ENCODE assay signal across 2 cellular contexts in the genomic region with DNA sequence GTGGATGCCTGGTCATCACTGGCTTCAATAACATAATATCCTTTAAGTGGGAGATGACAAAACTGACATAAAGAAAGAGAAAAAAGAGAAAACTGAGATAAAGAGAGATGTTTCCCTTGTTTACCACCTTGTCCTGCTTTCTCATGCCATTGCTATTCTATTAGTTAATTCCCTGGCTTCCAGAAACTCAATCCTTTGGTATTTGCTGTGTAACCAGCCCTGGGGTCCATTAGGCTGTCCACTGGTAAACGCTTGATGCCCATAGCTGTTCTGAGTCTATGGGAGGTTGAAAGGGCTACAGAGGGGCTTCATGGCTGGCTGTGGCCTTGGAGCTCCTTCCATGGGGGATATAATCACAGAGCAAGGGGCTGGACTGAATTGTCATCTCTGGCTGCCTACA.
TF ChIP-seq lines count a peak whose summit lies in the region.

No MANE protein-coding gene starts in this region.

TF ChIP-seq in SK-N-SH treated with all-trans-retinoic acid at 6 μM for 48 hours, 23 proteins besides CTCF, POLR2A, EP300 and RAD21 (continued from another document):
- TF ChIP-seq, protein P1, sequence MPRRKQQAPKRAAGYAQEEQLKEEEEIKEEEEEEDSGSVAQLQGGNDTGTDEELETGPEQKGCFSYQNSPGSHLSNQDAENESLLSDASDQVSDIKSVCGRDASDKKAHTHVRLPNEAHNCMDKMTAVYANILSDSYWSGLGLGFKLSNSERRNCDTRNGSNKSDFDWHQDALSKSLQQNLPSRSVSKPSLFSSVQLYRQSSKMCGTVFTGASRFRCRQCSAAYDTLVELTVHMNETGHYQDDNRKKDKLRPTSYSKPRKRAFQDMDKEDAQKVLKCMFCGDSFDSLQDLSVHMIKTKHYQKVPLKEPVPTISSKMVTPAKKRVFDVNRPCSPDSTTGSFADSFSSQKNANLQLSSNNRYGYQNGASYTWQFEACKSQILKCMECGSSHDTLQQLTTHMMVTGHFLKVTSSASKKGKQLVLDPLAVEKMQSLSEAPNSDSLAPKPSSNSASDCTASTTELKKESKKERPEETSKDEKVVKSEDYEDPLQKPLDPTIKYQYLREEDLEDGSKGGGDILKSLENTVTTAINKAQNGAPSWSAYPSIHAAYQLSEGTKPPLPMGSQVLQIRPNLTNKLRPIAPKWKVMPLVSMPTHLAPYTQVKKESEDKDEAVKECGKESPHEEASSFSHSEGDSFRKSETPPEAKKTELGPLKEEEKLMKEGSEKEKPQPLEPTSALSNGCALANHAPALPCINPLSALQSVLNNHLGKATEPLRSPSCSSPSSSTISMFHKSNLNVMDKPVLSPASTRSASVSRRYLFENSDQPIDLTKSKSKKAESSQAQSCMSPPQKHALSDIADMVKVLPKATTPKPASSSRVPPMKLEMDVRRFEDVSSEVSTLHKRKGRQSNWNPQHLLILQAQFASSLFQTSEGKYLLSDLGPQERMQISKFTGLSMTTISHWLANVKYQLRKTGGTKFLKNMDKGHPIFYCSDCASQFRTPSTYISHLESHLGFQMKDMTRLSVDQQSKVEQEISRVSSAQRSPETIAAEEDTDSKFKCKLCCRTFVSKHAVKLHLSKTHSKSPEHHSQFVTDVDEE (CRISPR knock-in tag; IDR thresholded peaks at IDR 0.05), result no peak
- no peak for TF ChIP-seq ZFP3 (CRISPR knock-in tag; IDR thresholded peaks at IDR 0.05)
- no peak for TF ChIP-seq SNAI2 (CRISPR knock-in tag; IDR thresholded peaks at IDR 0.05)
- no peak for TF ChIP-seq ZFP30 (CRISPR knock-in tag; IDR thresholded peaks at IDR 0.05)
- TF ChIP-seq, protein P2, sequence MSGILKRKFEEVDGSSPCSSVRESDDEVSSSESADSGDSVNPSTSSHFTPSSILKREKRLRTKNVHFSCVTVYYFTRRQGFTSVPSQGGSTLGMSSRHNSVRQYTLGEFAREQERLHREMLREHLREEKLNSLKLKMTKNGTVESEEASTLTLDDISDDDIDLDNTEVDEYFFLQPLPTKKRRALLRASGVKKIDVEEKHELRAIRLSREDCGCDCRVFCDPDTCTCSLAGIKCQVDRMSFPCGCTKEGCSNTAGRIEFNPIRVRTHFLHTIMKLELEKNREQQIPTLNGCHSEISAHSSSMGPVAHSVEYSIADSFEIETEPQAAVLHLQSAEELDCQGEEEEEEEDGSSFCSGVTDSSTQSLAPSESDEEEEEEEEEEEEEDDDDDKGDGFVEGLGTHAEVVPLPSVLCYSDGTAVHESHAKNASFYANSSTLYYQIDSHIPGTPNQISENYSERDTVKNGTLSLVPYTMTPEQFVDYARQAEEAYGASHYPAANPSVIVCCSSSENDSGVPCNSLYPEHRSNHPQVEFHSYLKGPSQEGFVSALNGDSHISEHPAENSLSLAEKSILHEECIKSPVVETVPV (CRISPR knock-in tag; IDR thresholded peaks at IDR 0.05), result no peak
- TF ChIP-seq, protein P3, sequence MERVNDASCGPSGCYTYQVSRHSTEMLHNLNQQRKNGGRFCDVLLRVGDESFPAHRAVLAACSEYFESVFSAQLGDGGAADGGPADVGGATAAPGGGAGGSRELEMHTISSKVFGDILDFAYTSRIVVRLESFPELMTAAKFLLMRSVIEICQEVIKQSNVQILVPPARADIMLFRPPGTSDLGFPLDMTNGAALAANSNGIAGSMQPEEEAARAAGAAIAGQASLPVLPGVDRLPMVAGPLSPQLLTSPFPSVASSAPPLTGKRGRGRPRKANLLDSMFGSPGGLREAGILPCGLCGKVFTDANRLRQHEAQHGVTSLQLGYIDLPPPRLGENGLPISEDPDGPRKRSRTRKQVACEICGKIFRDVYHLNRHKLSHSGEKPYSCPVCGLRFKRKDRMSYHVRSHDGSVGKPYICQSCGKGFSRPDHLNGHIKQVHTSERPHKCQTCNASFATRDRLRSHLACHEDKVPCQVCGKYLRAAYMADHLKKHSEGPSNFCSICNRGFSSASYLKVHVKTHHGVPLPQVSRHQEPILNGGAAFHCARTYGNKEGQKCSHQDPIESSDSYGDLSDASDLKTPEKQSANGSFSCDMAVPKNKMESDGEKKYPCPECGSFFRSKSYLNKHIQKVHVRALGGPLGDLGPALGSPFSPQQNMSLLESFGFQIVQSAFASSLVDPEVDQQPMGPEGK (CRISPR knock-in tag; IDR thresholded peaks at IDR 0.05; ENCODE audit: borderline replicate concordance), result no peak
TF ChIP-seq in SK-N-SH treated with all-trans-retinoic acid at 6 μM for 48 hours: peak in this region for 0.

TF ChIP-seq in SK-N-SH, 30 proteins besides CTCF, POLR2A, EP300 and RAD21 (continued from another document):
- TF ChIP-seq, protein P4, sequence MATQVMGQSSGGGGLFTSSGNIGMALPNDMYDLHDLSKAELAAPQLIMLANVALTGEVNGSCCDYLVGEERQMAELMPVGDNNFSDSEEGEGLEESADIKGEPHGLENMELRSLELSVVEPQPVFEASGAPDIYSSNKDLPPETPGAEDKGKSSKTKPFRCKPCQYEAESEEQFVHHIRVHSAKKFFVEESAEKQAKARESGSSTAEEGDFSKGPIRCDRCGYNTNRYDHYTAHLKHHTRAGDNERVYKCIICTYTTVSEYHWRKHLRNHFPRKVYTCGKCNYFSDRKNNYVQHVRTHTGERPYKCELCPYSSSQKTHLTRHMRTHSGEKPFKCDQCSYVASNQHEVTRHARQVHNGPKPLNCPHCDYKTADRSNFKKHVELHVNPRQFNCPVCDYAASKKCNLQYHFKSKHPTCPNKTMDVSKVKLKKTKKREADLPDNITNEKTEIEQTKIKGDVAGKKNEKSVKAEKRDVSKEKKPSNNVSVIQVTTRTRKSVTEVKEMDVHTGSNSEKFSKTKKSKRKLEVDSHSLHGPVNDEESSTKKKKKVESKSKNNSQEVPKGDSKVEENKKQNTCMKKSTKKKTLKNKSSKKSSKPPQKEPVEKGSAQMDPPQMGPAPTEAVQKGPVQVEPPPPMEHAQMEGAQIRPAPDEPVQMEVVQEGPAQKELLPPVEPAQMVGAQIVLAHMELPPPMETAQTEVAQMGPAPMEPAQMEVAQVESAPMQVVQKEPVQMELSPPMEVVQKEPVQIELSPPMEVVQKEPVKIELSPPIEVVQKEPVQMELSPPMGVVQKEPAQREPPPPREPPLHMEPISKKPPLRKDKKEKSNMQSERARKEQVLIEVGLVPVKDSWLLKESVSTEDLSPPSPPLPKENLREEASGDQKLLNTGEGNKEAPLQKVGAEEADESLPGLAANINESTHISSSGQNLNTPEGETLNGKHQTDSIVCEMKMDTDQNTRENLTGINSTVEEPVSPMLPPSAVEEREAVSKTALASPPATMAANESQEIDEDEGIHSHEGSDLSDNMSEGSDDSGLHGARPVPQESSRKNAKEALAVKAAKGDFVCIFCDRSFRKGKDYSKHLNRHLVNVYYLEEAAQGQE (IDR thresholded peaks at IDR 0.05; ENCODE audit: low read depth, low read length), result no peak
- TF ChIP-seq, protein P5, sequence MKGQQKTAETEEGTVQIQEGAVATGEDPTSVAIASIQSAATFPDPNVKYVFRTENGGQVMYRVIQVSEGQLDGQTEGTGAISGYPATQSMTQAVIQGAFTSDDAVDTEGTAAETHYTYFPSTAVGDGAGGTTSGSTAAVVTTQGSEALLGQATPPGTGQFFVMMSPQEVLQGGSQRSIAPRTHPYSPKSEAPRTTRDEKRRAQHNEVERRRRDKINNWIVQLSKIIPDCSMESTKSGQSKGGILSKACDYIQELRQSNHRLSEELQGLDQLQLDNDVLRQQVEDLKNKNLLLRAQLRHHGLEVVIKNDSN (IDR thresholded peaks at IDR 0.05; ENCODE audit: borderline replicate concordance, low read depth), result no peak
- TF ChIP-seq YY1 (IDR thresholded peaks at IDR 0.05; ENCODE audit: low read depth) (no peak), JUND (IDR thresholded peaks at IDR 0.05) (no peak), TEAD4 (IDR thresholded peaks at IDR 0.05; ENCODE audit: borderline replicate concordance, insufficient read depth) (no peak)
- TF ChIP-seq, protein P6, sequence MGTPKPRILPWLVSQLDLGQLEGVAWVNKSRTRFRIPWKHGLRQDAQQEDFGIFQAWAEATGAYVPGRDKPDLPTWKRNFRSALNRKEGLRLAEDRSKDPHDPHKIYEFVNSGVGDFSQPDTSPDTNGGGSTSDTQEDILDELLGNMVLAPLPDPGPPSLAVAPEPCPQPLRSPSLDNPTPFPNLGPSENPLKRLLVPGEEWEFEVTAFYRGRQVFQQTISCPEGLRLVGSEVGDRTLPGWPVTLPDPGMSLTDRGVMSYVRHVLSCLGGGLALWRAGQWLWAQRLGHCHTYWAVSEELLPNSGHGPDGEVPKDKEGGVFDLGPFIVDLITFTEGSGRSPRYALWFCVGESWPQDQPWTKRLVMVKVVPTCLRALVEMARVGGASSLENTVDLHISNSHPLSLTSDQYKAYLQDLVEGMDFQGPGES (IDR thresholded peaks at IDR 0.05; ENCODE audit: low read depth, low read length), result no peak
- TF ChIP-seq, protein P7, sequence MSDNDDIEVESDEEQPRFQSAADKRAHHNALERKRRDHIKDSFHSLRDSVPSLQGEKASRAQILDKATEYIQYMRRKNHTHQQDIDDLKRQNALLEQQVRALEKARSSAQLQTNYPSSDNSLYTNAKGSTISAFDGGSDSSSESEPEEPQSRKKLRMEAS (IDR thresholded peaks at IDR 0.05; ENCODE audit: low read depth), result no peak
- TF ChIP-seq, protein P8, sequence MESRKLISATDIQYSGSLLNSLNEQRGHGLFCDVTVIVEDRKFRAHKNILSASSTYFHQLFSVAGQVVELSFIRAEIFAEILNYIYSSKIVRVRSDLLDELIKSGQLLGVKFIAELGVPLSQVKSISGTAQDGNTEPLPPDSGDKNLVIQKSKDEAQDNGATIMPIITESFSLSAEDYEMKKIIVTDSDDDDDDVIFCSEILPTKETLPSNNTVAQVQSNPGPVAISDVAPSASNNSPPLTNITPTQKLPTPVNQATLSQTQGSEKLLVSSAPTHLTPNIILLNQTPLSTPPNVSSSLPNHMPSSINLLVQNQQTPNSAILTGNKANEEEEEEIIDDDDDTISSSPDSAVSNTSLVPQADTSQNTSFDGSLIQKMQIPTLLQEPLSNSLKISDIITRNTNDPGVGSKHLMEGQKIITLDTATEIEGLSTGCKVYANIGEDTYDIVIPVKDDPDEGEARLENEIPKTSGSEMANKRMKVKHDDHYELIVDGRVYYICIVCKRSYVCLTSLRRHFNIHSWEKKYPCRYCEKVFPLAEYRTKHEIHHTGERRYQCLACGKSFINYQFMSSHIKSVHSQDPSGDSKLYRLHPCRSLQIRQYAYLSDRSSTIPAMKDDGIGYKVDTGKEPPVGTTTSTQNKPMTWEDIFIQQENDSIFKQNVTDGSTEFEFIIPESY (IDR thresholded peaks at IDR 0.05; ENCODE audit: borderline replicate concordance, low read depth), result no peak
